In the genomic region with DNA sequence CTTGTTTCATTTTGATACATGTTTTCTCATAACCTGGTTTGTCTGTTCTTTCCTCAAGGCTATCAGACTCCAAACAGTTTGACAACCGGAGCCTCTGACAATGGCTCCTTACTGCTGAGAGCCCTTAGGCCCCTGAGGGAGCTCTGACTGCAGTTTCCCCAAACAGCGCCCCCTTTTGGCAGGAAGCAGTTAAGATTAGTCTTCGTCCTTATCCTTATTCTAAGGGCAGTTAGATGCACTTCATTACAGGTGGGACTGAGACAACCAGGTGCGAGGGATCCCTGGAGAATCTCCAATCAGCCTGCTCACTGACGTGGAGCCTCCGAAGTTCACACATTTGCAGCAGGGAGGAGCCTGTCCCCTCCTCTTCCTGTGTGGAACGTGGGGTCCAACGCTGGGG, we compare ENCODE assay signal across 14 cellular contexts.
DNase-seq lines count a peak whose midpoint lies in the region; ATAC-seq and TF ChIP-seq lines count a peak whose summit lies in the region.
"Had no signal": no experiment of that assay in that cellular context is flagged by ENCODE, and none has a peak within 500 bp of the region (broad histone marks: within the 10 kb centered on the region; RNA-seq: fewer than 3 reads in every experiment).

No MANE protein-coding gene starts in this region.

- no peak overlapping the region for H3K4me3 ChIP-seq in HFF-Myc (replicated peaks; ENCODE audit: low read depth, low read length)
- H3K4me3 ChIP-seq in RWPE2 (ENCODE audit: severe bottlenecking) = no peak overlapping the region
- H3K4me3 ChIP-seq in kidney epithelial cell (ENCODE audit: low read depth, low read length) = no peak overlapping the region
- H3K4me3 ChIP-seq: SJSA1 had no signal

- ATAC-seq in RWPE2 (ENCODE audit: low read depth) (no peak), GM19463 (IDR thresholded peaks at IDR 0.05; ENCODE audit: unreplicated experiment) (no peak)
- no peak for ATAC-seq in stimulated activated effector memory CD8-positive, alpha-beta T cell treated with anti-CD3 and anti-CD28 coated beads, Interleukin-12 subunit alpha, Interleukin-12 subunit beta, amount 100 ng/mL, for 72 hours
- ATAC-seq: naive thymus-derived CD4-positive, alpha-beta T cell; stimulated activated naive B cell treated with anti-CD40 and anti-IgM and Interleukin-4, amounts not matched to agents 10 μg/mL and 1 μg/mL and 100 μg/mL, for 72 hours had no signal

- no peaks in the 10 kb centered on the region for H3K9me3 ChIP-seq in RWPE2 (ENCODE audit: severe bottlenecking)

- in situ Hi-C loops in G401 (cut with HindIII; ENCODE audit: low sequenced_read_pairs) = no loop called here

- no peak overlapping the region for H3K27ac Mint-ChIP-seq in stimulated activated effector memory CD8-positive, alpha-beta T cell treated with anti-CD3 and anti-CD28 coated beads, Interleukin-12 subunit alpha, Interleukin-12 subunit beta, amount 100 ng/mL, for 72 hours
- H3K27ac Mint-ChIP-seq: immature natural killer cell; naive thymus-derived CD4-positive, alpha-beta T cell; stimulated activated naive B cell treated with anti-CD40 and anti-IgM and Interleukin-4, amounts not matched to agents 10 μg/mL and 1 μg/mL and 100 μg/mL, for 72 hours had no signal

- no peaks in the 10 kb centered on the region for H3K4me1 ChIP-seq in RWPE2 (ENCODE audit: insufficient read depth, poor library complexity, severe bottlenecking)
- H3K4me1 ChIP-seq: SJSA1 had no signal

- no peaks in the 10 kb centered on the region for H3K27me3 ChIP-seq in RWPE2 (ENCODE audit: insufficient read depth, poor library complexity, severe bottlenecking)
- no peaks in the 10 kb centered on the region for H3K27me3 ChIP-seq in kidney epithelial cell (ENCODE audit: control insufficient read depth, insufficient read depth, low read length)
- H3K27me3 ChIP-seq: SJSA1 had no signal

- TF ChIP-seq CTCF in HFF-Myc (IDR thresholded peaks at IDR 0.05; ENCODE audit: low read depth, low read length, missing control alignments) (peak; percentile 18), RWPE2 (IDR thresholded peaks at IDR 0.05; ENCODE audit: poor library complexity, severe bottlenecking) (peak; percentile 35), kidney epithelial cell (IDR thresholded peaks at IDR 0.05; ENCODE audit: insufficient read depth, low read length, poor library complexity, severe bottlenecking) (peak; percentile 12)

- no peaks in the 10 kb centered on the region for H3K9me3 Mint-ChIP-seq in stimulated activated effector memory CD8-positive, alpha-beta T cell treated with anti-CD3 and anti-CD28 coated beads, Interleukin-12 subunit alpha, Interleukin-12 subunit beta, amount 100 ng/mL, for 72 hours

- no peak overlapping the region for H3K4me3 Mint-ChIP-seq in stimulated activated effector memory CD8-positive, alpha-beta T cell treated with anti-CD3 and anti-CD28 coated beads, Interleukin-12 subunit alpha, Interleukin-12 subunit beta, amount 100 ng/mL, for 72 hours
- H3K4me3 Mint-ChIP-seq: immature natural killer cell; naive thymus-derived CD4-positive, alpha-beta T cell; stimulated activated naive B cell treated with anti-CD40 and anti-IgM and Interleukin-4, amounts not matched to agents 10 μg/mL and 1 μg/mL and 100 μg/mL, for 72 hours had no signal

- no peaks in the 10 kb centered on the region for H3K4me1 Mint-ChIP-seq in stimulated activated effector memory CD8-positive, alpha-beta T cell treated with anti-CD3 and anti-CD28 coated beads, Interleukin-12 subunit alpha, Interleukin-12 subunit beta, amount 100 ng/mL, for 72 hours
- H3K4me1 Mint-ChIP-seq: immature natural killer cell; naive thymus-derived CD4-positive, alpha-beta T cell; stimulated activated naive B cell treated with anti-CD40 and anti-IgM and Interleukin-4, amounts not matched to agents 10 μg/mL and 1 μg/mL and 100 μg/mL, for 72 hours had no signal

- H3K36me3 ChIP-seq in RWPE2 (ENCODE audit: low read depth) (no peaks in the 10 kb centered on the region), kidney epithelial cell (ENCODE audit: control insufficient read depth, insufficient read depth, low read length) (no peaks in the 10 kb centered on the region)
- H3K36me3 ChIP-seq: SJSA1 had no signal

- peak; percentile 6 for DNase-seq in G401 (ENCODE audit: low spot score)
- DNase-seq in HFF-Myc (ENCODE audit: extremely low read depth, low read depth) = no peak
- DNase-seq in RWPE2 (ENCODE audit: low spot score) = no peak
- DNase-seq in kidney epithelial cell (ENCODE audit: low read depth) = no peak
- no peak for DNase-seq in stimulated activated effector memory CD8-positive, alpha-beta T cell treated with anti-CD3 and anti-CD28 coated beads, Interleukin-12 subunit alpha, Interleukin-12 subunit beta, amount 100 ng/mL, for 72 hours (ENCODE audit: low spot score in 2 of 2)
- no peak for DNase-seq in amygdala (lab: John Stamatoyannopoulos, UW)
- DNase-seq: activated CD4-positive, alpha-beta T cell treated with anti-CD3 and anti-CD28 coated beads, Interleukin-2, amount 50 U/mL, for 1 hour; immature natural killer cell; naive thymus-derived CD4-positive, alpha-beta T cell; NCI-H187; stimulated activated naive B cell treated with anti-CD40 and anti-IgM and Interleukin-4, amounts not matched to agents 10 μg/mL and 1 μg/mL and 100 μg/mL, for 72 hours had no signal

- H3K36me3 Mint-ChIP-seq in stimulated activated effector memory CD8-positive, alpha-beta T cell treated with anti-CD3 and anti-CD28 coated beads, Interleukin-12 subunit alpha, Interleukin-12 subunit beta, amount 100 ng/mL, for 72 hours = no peaks in the 10 kb centered on the region
- H3K36me3 Mint-ChIP-seq: immature natural killer cell; naive thymus-derived CD4-positive, alpha-beta T cell; stimulated activated naive B cell treated with anti-CD40 and anti-IgM and Interleukin-4, amounts not matched to agents 10 μg/mL and 1 μg/mL and 100 μg/mL, for 72 hours had no signal

- H3K27ac ChIP-seq in RWPE2 (ENCODE audit: poor library complexity, severe bottlenecking) = no peak overlapping the region
- H3K27ac ChIP-seq: HL-60, SJSA1 had no signal
